ENCODE assay signal across 28 cellular contexts in the genomic region with DNA sequence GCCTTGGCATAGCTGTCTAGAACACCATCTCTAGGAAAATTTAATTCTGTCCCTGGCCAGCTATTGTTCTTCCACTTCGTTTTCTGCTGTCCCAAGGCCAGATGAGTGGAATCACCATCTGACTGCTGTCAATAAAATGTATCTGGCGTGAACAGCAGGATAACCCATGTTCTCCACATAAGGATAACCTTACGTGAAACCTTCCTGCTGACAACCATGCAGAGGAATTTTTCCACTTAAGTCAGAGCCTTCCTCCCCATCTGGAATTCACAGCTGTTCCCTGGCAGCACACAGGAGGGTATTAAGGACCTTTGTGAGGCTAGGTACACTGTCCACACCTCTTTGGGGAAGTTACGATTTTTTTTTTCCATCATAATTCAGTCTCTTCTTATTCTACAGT. TPM values are rescaled to one million over a fixed set of nuclear protein-coding genes. Genes with fewer than 3 reads are reported as not detected.
"Had no signal": no experiment of that assay in that cellular context is flagged by ENCODE, and none has a peak within 500 bp of the region (broad histone marks: within the 10 kb centered on the region; RNA-seq: fewer than 3 reads in every experiment).

No MANE protein-coding gene starts in this region.

- FAIRE-seq: endometrium had no signal

- DNase-seq: activated CD4-positive, alpha-beta T cell treated with anti-CD3 and anti-CD28 coated beads for 1 hour; activated CD4-positive, alpha-beta T cell treated with anti-CD3 and anti-CD28 coated beads, Interleukin-2, amount 50 U/mL, for 1 hour; activated CD8-positive, alpha-beta memory T cell treated with anti-CD3 and anti-CD28 coated beads for 24 hours; activated CD8-positive, alpha-beta memory T cell treated with anti-CD3 and anti-CD28 coated beads, Interleukin-2, amount 50 U/mL, for 48 hours; activated gamma-delta T cell treated with Interleukin-2 at 50 U/mL for 16 hours; activated T-cell treated with anti-CD3 and anti-CD28 coated beads, Interleukin-2, amount 50 U/mL, for 48 hours; amniotic stem cell; cortex of kidney; heart right ventricle; islet precursor cell; left cardiac atrium; mesendoderm; mucosa of descending colon; naive B cell; stimulated activated CD4-positive, alpha-beta T cell treated with anti-CD3 and anti-CD28 coated beads, Interleukin-12 subunit alpha, Interleukin-12 subunit beta, amount 100 ng/mL, for 4 hours; stimulated activated CD4-positive, alpha-beta T cell treated with anti-CD3 and anti-CD28 coated beads, Interleukin-4, amount 100 ng/mL, for 4 hours; substantia nigra; T-cell; thyroid gland; upper lobe of right lung had no signal

- ATAC-seq: activated naive CD4-positive, alpha-beta T cell treated with anti-CD3 and anti-CD28 coated beads, Interleukin-2, amount 50 U/mL, for 72 hours; heart right ventricle; left cardiac atrium; mucosa of descending colon; T-cell; upper lobe of right lung had no signal

- H3K27me3 ChIP-seq: breast epithelium, heart right ventricle, right atrium auricular region, thyroid gland, upper lobe of right lung had no signal

- H3K27me3 Mint-ChIP-seq: naive B cell; stimulated activated naive CD8-positive, alpha-beta T cell treated with anti-CD3 and anti-CD28 coated beads, Interleukin-15, Interleukin-2, amounts not matched to agents 100 ng/mL and 50 ng/mL, for 24 hours; T-cell had no signal

- H3K4me3 ChIP-seq: breast epithelium, heart right ventricle, mucosa of descending colon, right atrium auricular region, thyroid gland, upper lobe of right lung had no signal

- H3K36me3 ChIP-seq: breast epithelium had no signal

- H3K9me3 ChIP-seq: breast epithelium, heart right ventricle, mucosa of descending colon, right atrium auricular region, thyroid gland, upper lobe of right lung had no signal

- H3K4me3 Mint-ChIP-seq: naive B cell; neural crest cell; stimulated activated naive CD8-positive, alpha-beta T cell treated with anti-CD3 and anti-CD28 coated beads, Interleukin-15, Interleukin-2, amounts not matched to agents 100 ng/mL and 50 ng/mL, for 24 hours; T-cell had no signal

- H3K9me3 Mint-ChIP-seq: activated naive CD4-positive, alpha-beta T cell treated with anti-CD3 and anti-CD28 coated beads, Interleukin-2, amount 50 U/mL, for 72 hours; neural crest cell; stimulated activated naive CD8-positive, alpha-beta T cell treated with anti-CD3 and anti-CD28 coated beads, Interleukin-15, Interleukin-2, amounts not matched to agents 100 ng/mL and 50 ng/mL, for 24 hours; T-cell had no signal

- H3K27ac Mint-ChIP-seq: stimulated activated naive CD8-positive, alpha-beta T cell treated with anti-CD3 and anti-CD28 coated beads, Interleukin-15, Interleukin-2, amounts not matched to agents 100 ng/mL and 50 ng/mL, for 24 hours had no signal

- H3K27ac ChIP-seq: breast epithelium, heart right ventricle, right atrium auricular region, thyroid gland, upper lobe of right lung had no signal

- H3K4me1 ChIP-seq: breast epithelium, heart right ventricle, right atrium auricular region, thyroid gland, upper lobe of right lung had no signal

- H3K4me1 Mint-ChIP-seq: neural crest cell had no signal

RNA-seq across cellular contexts. Expression of gene CDHR2, which starts 40.5 kb away (rescaled TPM):
- total RNA-seq: epithelial cell of proximal tubule, neural crest cell, omental fat pad had no signal
